Comparison of ENCODE assay signal across 10 cellular contexts in genomic region chr1:2195785-2196184, GRCh38. TPM values are rescaled to one million over a fixed set of nuclear protein-coding genes. Genes with fewer than 3 reads are reported as not detected.
DNase-seq lines count a peak whose midpoint lies in the region; TF ChIP-seq lines count a peak whose summit lies in the region.
"Had no signal": no experiment of that assay in that cellular context is flagged by ENCODE, and none has a peak within 500 bp of the region (broad histone marks: within the 10 kb centered on the region; RNA-seq: fewer than 3 reads in every experiment).

No MANE protein-coding gene starts in this region.

- 75% methylated on average over 11 of the region's 11 CpGs; no CpG with 5 or more reads in 1 of the 2 donors for WGBS in transverse colon (ENCODE audit: low coverage in 1 of 2), 2 donors

- H3K27me3 ChIP-seq in ascending aorta (no peaks in the 10 kb centered on the region), muscle layer of duodenum (ENCODE audit: low read depth, low read length) (no peaks in the 10 kb centered on the region), transverse colon (no peaks in the 10 kb centered on the region)

- peaks cover 2% of the 10 kb centered on the region for H3K36me3 Mint-ChIP-seq in activated naive CD4-positive, alpha-beta T cell treated with anti-CD3 and anti-CD28 coated beads, Interleukin-2, amount 10 ng/mL, durations not matched to agents 7 days and 5 days
- no peaks in the 10 kb centered on the region for H3K36me3 Mint-ChIP-seq in activated naive CD4-positive, alpha-beta T cell treated with anti-CD3 and anti-CD28 coated beads for 36 hours (ENCODE audit: low read depth)

- TF ChIP-seq EP300 in transverse colon (IDR thresholded peaks at IDR 0.05; ENCODE audit: low read depth), result no peak

- DNase-seq in activated naive CD4-positive, alpha-beta T cell treated with anti-CD3 and anti-CD28 coated beads, Interleukin-2, amount 10 ng/mL, durations not matched to agents 7 days and 5 days, result no peak
- DNase-seq in activated naive CD4-positive, alpha-beta T cell treated with anti-CD3 and anti-CD28 coated beads for 36 hours, result no peak
- no peak for DNase-seq in ascending aorta (ENCODE audit: low spot score in 2 of 2)
- DNase-seq in transverse colon, result no peak
- no peak for DNase-seq in D341Med (ENCODE audit: low spot score)
- DNase-seq in NCI-H1694 (lab: John Stamatoyannopoulos, UW), result no peak
- DNase-seq in cerebellar nuclear complex (lab: John Stamatoyannopoulos, UW), result no peak

- H3K4me3 ChIP-seq in ascending aorta (peak overlapping the region in 1 of 2 donors; percentile 85), muscle layer of duodenum (ENCODE audit: low read depth in 1 of 2, low read length in 2 of 2) (peak overlapping the region in 1 of 2 donors; percentile 71), transverse colon (no peak overlapping the region)

- no peaks in the 10 kb centered on the region for H3K27me3 Mint-ChIP-seq in activated naive CD4-positive, alpha-beta T cell treated with anti-CD3 and anti-CD28 coated beads, Interleukin-2, amount 10 ng/mL, durations not matched to agents 7 days and 5 days
- no peaks in the 10 kb centered on the region for H3K27me3 Mint-ChIP-seq in activated naive CD4-positive, alpha-beta T cell treated with anti-CD3 and anti-CD28 coated beads for 36 hours (ENCODE audit: low read depth)
- H3K27me3 Mint-ChIP-seq: stimulated activated naive CD8-positive, alpha-beta T cell treated with anti-CD3 and anti-CD28 coated beads, Interleukin-15, amount 100 ng/mL, for 72 hours had no signal

- no peak overlapping the region for H3K4me3 Mint-ChIP-seq in activated naive CD4-positive, alpha-beta T cell treated with anti-CD3 and anti-CD28 coated beads, Interleukin-2, amount 10 ng/mL, durations not matched to agents 7 days and 5 days
- no peak overlapping the region for H3K4me3 Mint-ChIP-seq in activated naive CD4-positive, alpha-beta T cell treated with anti-CD3 and anti-CD28 coated beads for 36 hours

- H3K9me3 ChIP-seq in ascending aorta (no peaks in the 10 kb centered on the region), muscle layer of duodenum (ENCODE audit: control insufficient read depth in 1 of 2, low read length in 2 of 2) (no peaks in the 10 kb centered on the region), transverse colon (no peaks in the 10 kb centered on the region)

- H3K36me3 ChIP-seq in ascending aorta, result no peaks in the 10 kb centered on the region
- no peaks in the 10 kb centered on the region for H3K36me3 ChIP-seq in muscle layer of duodenum (ENCODE audit: control insufficient read depth in 1 of 2, insufficient read depth in 2 of 2, low read length in 2 of 2)
- no peaks in the 10 kb centered on the region for H3K36me3 ChIP-seq in transverse colon

- H3K4me1 ChIP-seq in ascending aorta (peaks cover 25 to 57% of the 10 kb centered on the region in 2 donors), muscle layer of duodenum (ENCODE audit: control insufficient read depth in 1 of 2, insufficient read depth in 2 of 2, low read length in 2 of 2) (peaks cover 14 to 62% of the 10 kb centered on the region in 2 donors), transverse colon (peaks cover 34 to 69% (median 48%) of the 10 kb centered on the region in 4 donors)

- H3K4me1 Mint-ChIP-seq in activated naive CD4-positive, alpha-beta T cell treated with anti-CD3 and anti-CD28 coated beads, Interleukin-2, amount 10 ng/mL, durations not matched to agents 7 days and 5 days, result peaks cover 41% of the 10 kb centered on the region
- peaks cover 33% of the 10 kb centered on the region for H3K4me1 Mint-ChIP-seq in activated naive CD4-positive, alpha-beta T cell treated with anti-CD3 and anti-CD28 coated beads for 36 hours (ENCODE audit: low read depth)

- H3K27ac ChIP-seq in ascending aorta (peak overlapping the region; percentile 94 to 97), muscle layer of duodenum (ENCODE audit: low read length) (peak overlapping the region; percentile 86), transverse colon (peak overlapping the region; percentile 91 to 97 (median 94))

- TF ChIP-seq CTCF in ascending aorta (IDR thresholded peaks at IDR 0.05), result no peak
- TF ChIP-seq CTCF in transverse colon (IDR thresholded peaks at IDR 0.05), result no peak

- CTCF ChIA-PET in activated naive CD4-positive, alpha-beta T cell treated with anti-CD3 and anti-CD28 coated beads, Interleukin-2, amount 10 ng/mL, durations not matched to agents 7 days and 5 days (lab: Charles Lee), result interaction anchor here (0.7 to 7.0 kb wide), 8 partner anchors 11 to 331 kb away, joined by 3 to 217 read pairs (median 6); partner anchors contain the start of genes MORN1, PANK4 and RER1
- CTCF ChIA-PET in activated naive CD4-positive, alpha-beta T cell treated with anti-CD3 and anti-CD28 coated beads for 36 hours (lab: Charles Lee), result interaction anchor here (1.0 to 6.9 kb wide), 8 partner anchors 22 to 196 kb away, joined by 3 to 129 read pairs (median 4); partner anchors contain the start of genes MORN1 and RER1

- no peaks in the 10 kb centered on the region for H3K9me3 Mint-ChIP-seq in activated naive CD4-positive, alpha-beta T cell treated with anti-CD3 and anti-CD28 coated beads, Interleukin-2, amount 10 ng/mL, durations not matched to agents 7 days and 5 days
- no peaks in the 10 kb centered on the region for H3K9me3 Mint-ChIP-seq in activated naive CD4-positive, alpha-beta T cell treated with anti-CD3 and anti-CD28 coated beads for 36 hours
- H3K9me3 Mint-ChIP-seq: stimulated activated naive CD8-positive, alpha-beta T cell treated with anti-CD3 and anti-CD28 coated beads, Interleukin-15, amount 100 ng/mL, for 72 hours; T-helper 1 cell treated with Interleukin-12 subunit alpha and Interleukin-12 subunit beta and Interleukin-4 antibody, amounts not matched to agents 30 μg/mL and 1 μg/mL, for 36 hours had no signal

- intact Hi-C loops in activated naive CD4-positive, alpha-beta T cell treated with anti-CD3 and anti-CD28 coated beads for 36 hours (cut with micrococcal nuclease), result loop anchor here (1.0 to 5.0 kb wide), 9 partner anchors 37 to 447 kb away; partner anchors contain the start of genes MORN1, PANK4, PEX10 and PRXL2B
- intact Hi-C loops in ascending aorta (cut with DNase I) (loop anchor here (1.0 to 5.0 kb wide), 3 partner anchors 117 to 195 kb away; partner anchors contain the start of genes MORN1 and RER1), transverse colon (cut with DNase I; ENCODE audit: low total_unique reads) (loop anchor here (2.0 to 10.0 kb wide), 2 partner anchors 187 to 1429 kb away; partner anchors contain the start of gene TPRG1L)

- no peak for TF ChIP-seq POLR2A in transverse colon (IDR thresholded peaks at IDR 0.05)

- in situ Hi-C loops in transverse colon (cut with MboI; ENCODE audit: low pct_ligation_motif_present in 1 of 4, low pct_unique_long_range_greater_than_20kb in 1 of 4, low sequenced_read_pairs in 3 of 4), result loop anchor here (5.0 to 25.0 kb wide), 4 partner anchors 189 to 592 kb away; partner anchors contain the start of genes HES5 (in 1 of the 4) and PANK4 (in 1 of the 4)

- H3K27ac Mint-ChIP-seq in activated naive CD4-positive, alpha-beta T cell treated with anti-CD3 and anti-CD28 coated beads, Interleukin-2, amount 10 ng/mL, durations not matched to agents 7 days and 5 days, result peak overlapping the region; percentile 55
- no peak overlapping the region for H3K27ac Mint-ChIP-seq in activated naive CD4-positive, alpha-beta T cell treated with anti-CD3 and anti-CD28 coated beads for 36 hours

RNA-seq across cellular contexts. Expression of gene FAAP20, which starts 1.2 kb away (rescaled TPM):
- total RNA-seq in activated naive CD4-positive, alpha-beta T cell treated with anti-CD3 and anti-CD28 coated beads for 36 hours, result 10 to 100 TPM; 48.2 to 54.4 TPM
- total RNA-seq in ascending aorta (38.3 TPM), transverse colon (10 to 100 TPM; 19.4 to 84.5 (median 34.9) TPM)

RNA-seq across cellular contexts. Expression of gene SKI, which starts 32.3 kb away (rescaled TPM):
- total RNA-seq in activated naive CD4-positive, alpha-beta T cell treated with anti-CD3 and anti-CD28 coated beads for 36 hours, result 10 to 100 TPM; 25.5 to 26.3 TPM
- total RNA-seq in ascending aorta (139 TPM), transverse colon (10 to 100 TPM; 24.4 to 52.4 (median 32.2) TPM)
